Comparison of ENCODE assay signal across 21 cellular contexts in genomic region chr22:24232124-24232523, GRCh38. TPM values are rescaled to one million over a fixed set of nuclear protein-coding genes. Genes with fewer than 3 reads are reported as not detected.
"Had no signal": no experiment of that assay in that cellular context is flagged by ENCODE, and none has a peak within 500 bp of the region (broad histone marks: within the 10 kb centered on the region; RNA-seq: fewer than 3 reads in every experiment).

No MANE protein-coding gene starts in this region.

- H3K4me1 ChIP-seq: foreskin keratinocyte, tibial artery had no signal

- H3K27me3 ChIP-seq: foreskin keratinocyte, hepatocyte, spleen, tibial artery had no signal

- DNase-seq: cerebellar nuclear complex; dermis blood vessel endothelial cell; foreskin keratinocyte; head of caudate nucleus; left cardiac atrium; left ventricle myocardium inferior; mesendoderm; naive B cell; spleen; stimulated activated CD4-positive, alpha-beta T cell treated with anti-CD3 and anti-CD28 coated beads, Interleukin-15, amount 100 ng/mL, for 24 hours; stimulated activated CD4-positive, alpha-beta T cell treated with anti-CD3 and anti-CD28 coated beads, Interleukin-1b, Interleukin-23, amount 100 ng/mL, for 48 hours; stimulated activated CD4-positive, alpha-beta T cell treated with anti-CD3 and anti-CD28 coated beads, Interleukin-4, amount 100 ng/mL, for 24 hours; tibial artery had no signal

- H3K27ac ChIP-seq: foreskin keratinocyte, hepatocyte, left ventricle myocardium inferior, tibial artery had no signal

- H3K4me2 ChIP-seq: hepatocyte had no signal

- H3K36me3 Mint-ChIP-seq: naive B cell; stimulated activated memory B cell treated with anti-CD40 and anti-IgM and Interleukin-4, amounts not matched to agents 10 μg/mL and 1 μg/mL and 100 μg/mL, for 72 hours had no signal

- H3K9me3 Mint-ChIP-seq: stimulated activated naive CD8-positive, alpha-beta T cell treated with anti-CD3 and anti-CD28 coated beads, Interleukin-15, Interleukin-2, amounts not matched to agents 100 ng/mL and 50 ng/mL, for 24 hours had no signal

- FAIRE-seq: colon, keratinocyte had no signal

- H3K9me3 ChIP-seq: left ventricle myocardium inferior, spleen, tibial artery had no signal

- H3K27me3 Mint-ChIP-seq: stimulated activated naive CD8-positive, alpha-beta T cell treated with anti-CD3 and anti-CD28 coated beads, Interleukin-15, Interleukin-2, amounts not matched to agents 100 ng/mL and 50 ng/mL, for 24 hours had no signal

- ATAC-seq: foreskin keratinocyte; sciatic nerve; stimulated activated memory B cell treated with anti-CD40 and anti-IgM and Interleukin-4, amounts not matched to agents 10 μg/mL and 1 μg/mL and 100 μg/mL, for 72 hours had no signal

- H3K4me3 Mint-ChIP-seq: naive B cell; nephron; stimulated activated memory B cell treated with anti-CD40 and anti-IgM and Interleukin-4, amounts not matched to agents 10 μg/mL and 1 μg/mL and 100 μg/mL, for 72 hours; stimulated activated naive CD8-positive, alpha-beta T cell treated with anti-CD3 and anti-CD28 coated beads, Interleukin-15, Interleukin-2, amounts not matched to agents 100 ng/mL and 50 ng/mL, for 24 hours had no signal

- H3K79me2 ChIP-seq: hepatocyte had no signal

- H3K4me1 Mint-ChIP-seq: nephron had no signal

- H3K27ac Mint-ChIP-seq: nephron; stimulated activated memory B cell treated with anti-CD40 and anti-IgM and Interleukin-4, amounts not matched to agents 10 μg/mL and 1 μg/mL and 100 μg/mL, for 72 hours; stimulated activated naive CD8-positive, alpha-beta T cell treated with anti-CD3 and anti-CD28 coated beads, Interleukin-15, Interleukin-2, amounts not matched to agents 100 ng/mL and 50 ng/mL, for 24 hours had no signal

- H2AFZ ChIP-seq: hepatocyte had no signal

- H3K4me3 ChIP-seq: hepatocyte, left ventricle myocardium inferior, lung, spleen, tibial artery had no signal

RNA-seq across cellular contexts. Expression of gene GGT5, which starts 12.8 kb away (rescaled TPM):
- total RNA-seq: foreskin keratinocyte had no signal
- polyA plus RNA-seq: foreskin keratinocyte, keratinocyte had no signal
